Comparison of ENCODE assay signal across 8 cellular contexts in genomic region chr3:111978493-111978832, GRCh38. TPM values are rescaled to one million over a fixed set of nuclear protein-coding genes. Genes with fewer than 3 reads are reported as not detected.
DNase-seq lines count a peak whose midpoint lies in the region; ATAC-seq lines count a peak whose summit lies in the region.

No MANE protein-coding gene starts in this region.

- peak overlapping the region; percentile 90 to 98 (median 94) for H3K27ac Mint-ChIP-seq in naive B cell

- no peaks in the 10 kb centered on the region for H3K9me3 ChIP-seq in KOPT-K1 (ENCODE audit: insufficient read depth, low read length, poor library complexity, severe bottlenecking)

- H3K27ac ChIP-seq in ACC112 (ENCODE audit: low read depth, low read length) (peak overlapping the region; percentile 38; the same call in 1 of the 2 replicates), KOPT-K1 (ENCODE audit: low read depth, low read length, poor library complexity, severe bottlenecking) (peak overlapping the region; percentile 89), cingulate gyrus (ENCODE audit: low read depth, low read length) (peak overlapping the region; percentile 82)

- H3K9me3 Mint-ChIP-seq in naive B cell: no peaks in the 10 kb centered on the region

- H3K4me1 ChIP-seq in ACC112 (ENCODE audit: control insufficient read depth, insufficient read depth, low read length, unreplicated experiment): peaks cover 18% of the 10 kb centered on the region

- H3K79me2 ChIP-seq in ACC112 (ENCODE audit: control insufficient read depth, insufficient read depth, low read length, unreplicated experiment): peaks cover 43% of the 10 kb centered on the region

- H3K36me3 ChIP-seq in ACC112 (ENCODE audit: insufficient read depth, low read length) (peaks cover 14% of the 10 kb centered on the region), KOPT-K1 (ENCODE audit: insufficient read depth, low read length) (peaks cover 28% of the 10 kb centered on the region)

- ATAC-seq in naive B cell (ENCODE audit: low read depth in 2 of 2) (no peak), HG03097 (IDR thresholded peaks at IDR 0.05; ENCODE audit: low FRiP score, unreplicated experiment) (no peak), GM19395 (IDR thresholded peaks at IDR 0.05; ENCODE audit: unreplicated experiment) (no peak)
- ATAC-seq in activated CD4-positive, CD25-positive, alpha-beta regulatory T cell treated with anti-CD3 and anti-CD28 coated beads, Interleukin-2, amount 50 U/mL, for 24 hours: no peak

- peak overlapping the region; percentile 95 for H3K4me3 ChIP-seq in ACC112 (ENCODE audit: low read depth, low read length)

- DNase-seq in naive B cell (no peak), hepatic stellate cell (ENCODE audit: low spot score) (no peak)

- no peaks in the 10 kb centered on the region for H3K27me3 ChIP-seq in ACC112 (ENCODE audit: insufficient read depth, low read length)

- H3K36me3 Mint-ChIP-seq in naive B cell: peaks cover 0 to 4% of the 10 kb centered on the region in 2 donors

- peak overlapping the region; percentile 68 for H2AFZ ChIP-seq in ACC112 (ENCODE audit: low read length, unreplicated experiment)

- H3K4me1 Mint-ChIP-seq in naive B cell: peaks cover 13 to 37% (median 28%) of the 10 kb centered on the region in 3 donors

- peak overlapping the region; percentile 89 to 99 (median 94) for H3K4me3 Mint-ChIP-seq in naive B cell

- no peaks in the 10 kb centered on the region for H3K27me3 Mint-ChIP-seq in naive B cell

RNA-seq across cellular contexts. Expression of gene ABHD10, which starts 0.4 kb away (rescaled TPM):
- 10 to 100 TPM; 46.8 to 74.4 (median 62.4) TPM for polyA plus RNA-seq in naive B cell (ENCODE audit: low read depth in 6 of 6)

RNA-seq across cellular contexts. Expression of gene TAGLN3, which starts 20.3 kb away (rescaled TPM):
- polyA plus RNA-seq in naive B cell (ENCODE audit: low read depth in 6 of 6): not detected

RNA-seq across cellular contexts. Expression of gene TMPRSS7, which starts 56.1 kb away (rescaled TPM):
- not detected for polyA plus RNA-seq in naive B cell (ENCODE audit: low read depth in 6 of 6)

Comparison
In these comparisons a context has a peak if more than half of its experiments do, and no peak if none do; other contexts are left out.
1. H3K27ac ChIP-seq: peak in every context shown above with its lines; median percentile 89 in KOPT-K1; 82 in cingulate gyrus; 38 in ACC112.